In genomic region chrX:133868250-133868649, GRCh38 we compare ENCODE assay signal across 28 cellular contexts.
"Had no signal": no experiment of that assay in that cellular context is flagged by ENCODE, and none has a peak within 500 bp of the region (broad histone marks: within the 10 kb centered on the region; RNA-seq: fewer than 3 reads in every experiment).

No MANE protein-coding gene starts in this region.

- ATAC-seq: stimulated activated effector memory CD8-positive, alpha-beta T cell treated with anti-CD3 and anti-CD28 coated beads, Interleukin-12 subunit alpha, Interleukin-12 subunit beta, amount 100 ng/mL, for 72 hours; stimulated activated memory B cell treated with anti-CD40 and anti-IgM and Interleukin-4, amounts not matched to agents 10 μg/mL and 1 μg/mL and 100 μg/mL, for 72 hours; stimulated activated naive B cell treated with anti-CD40 and anti-IgM and Interleukin-4, amounts not matched to agents 10 μg/mL and 1 μg/mL and 100 μg/mL, for 72 hours; stimulated activated naive CD8-positive, alpha-beta T cell treated with anti-CD3 and anti-CD28 coated beads, Interleukin-15, amount 100 ng/mL, for 72 hours; stimulated activated naive CD8-positive, alpha-beta T cell treated with anti-CD3 and anti-CD28 coated beads, Interleukin-15, Interleukin-2, amounts not matched to agents 100 U/mL and 50 U/mL, for 24 hours; upper lobe of right lung had no signal

- H3K4me3 ChIP-seq: stomach, suprapubic skin, testis, thoracic aorta, thyroid gland, tibial artery, tibial nerve, transverse colon, upper lobe of left lung, upper lobe of right lung, uterus, vagina had no signal

- H3K27ac ChIP-seq: stomach, suprapubic skin, testis, thoracic aorta, thyroid gland, tibial artery, tibial nerve, transverse colon, upper lobe of left lung, upper lobe of right lung, uterus, vagina had no signal

- H3K9me3 Mint-ChIP-seq: stimulated activated effector memory CD8-positive, alpha-beta T cell treated with anti-CD3 and anti-CD28 coated beads, Interleukin-12 subunit alpha, Interleukin-12 subunit beta, amount 100 ng/mL, for 72 hours; stimulated activated memory B cell treated with anti-CD40 and anti-IgM and Interleukin-4, amounts not matched to agents 10 μg/mL and 1 μg/mL and 100 μg/mL, for 72 hours; stimulated activated naive B cell treated with anti-CD40 and anti-IgM and Interleukin-4, amounts not matched to agents 10 μg/mL and 1 μg/mL and 100 μg/mL, for 72 hours; stimulated activated naive CD8-positive, alpha-beta T cell treated with anti-CD3 and anti-CD28 coated beads, Interleukin-15, amount 100 ng/mL, for 72 hours; stimulated activated naive CD8-positive, alpha-beta T cell treated with anti-CD3 and anti-CD28 coated beads, Interleukin-15, Interleukin-2, amounts not matched to agents 100 ng/mL and 50 ng/mL, for 24 hours had no signal

- H3K4me3 Mint-ChIP-seq: stimulated activated effector memory CD8-positive, alpha-beta T cell treated with anti-CD3 and anti-CD28 coated beads, Interleukin-12 subunit alpha, Interleukin-12 subunit beta, amount 100 ng/mL, for 72 hours; stimulated activated memory B cell treated with anti-CD40 and anti-IgM and Interleukin-4, amounts not matched to agents 10 μg/mL and 1 μg/mL and 100 μg/mL, for 72 hours; stimulated activated naive B cell treated with anti-CD40 and anti-IgM and Interleukin-4, amounts not matched to agents 10 μg/mL and 1 μg/mL and 100 μg/mL, for 72 hours; stimulated activated naive CD8-positive, alpha-beta T cell treated with anti-CD3 and anti-CD28 coated beads, Interleukin-15, amount 100 ng/mL, for 72 hours; stimulated activated naive CD8-positive, alpha-beta T cell treated with anti-CD3 and anti-CD28 coated beads, Interleukin-15, Interleukin-2, amounts not matched to agents 100 ng/mL and 50 ng/mL, for 24 hours; type B pancreatic cell had no signal

- H3K4me1 Mint-ChIP-seq: stimulated activated effector memory CD8-positive, alpha-beta T cell treated with anti-CD3 and anti-CD28 coated beads, Interleukin-12 subunit alpha, Interleukin-12 subunit beta, amount 100 ng/mL, for 72 hours; stimulated activated memory B cell treated with anti-CD40 and anti-IgM and Interleukin-4, amounts not matched to agents 10 μg/mL and 1 μg/mL and 100 μg/mL, for 72 hours; stimulated activated naive B cell treated with anti-CD40 and anti-IgM and Interleukin-4, amounts not matched to agents 10 μg/mL and 1 μg/mL and 100 μg/mL, for 72 hours; stimulated activated naive CD8-positive, alpha-beta T cell treated with anti-CD3 and anti-CD28 coated beads, Interleukin-15, amount 100 ng/mL, for 72 hours had no signal

- H3K36me3 ChIP-seq: stomach, suprapubic skin, thoracic aorta, thyroid gland, tibial artery, tibial nerve, transverse colon, upper lobe of left lung, upper lobe of right lung, uterus, vagina had no signal

- H3K4me1 ChIP-seq: stomach, suprapubic skin, testis, thyroid gland, tibial artery, tibial nerve, transverse colon, upper lobe of left lung, upper lobe of right lung, uterus, vagina had no signal

- H3K9me3 ChIP-seq: suprapubic skin, testis, thoracic aorta, thyroid gland, tibial nerve, transverse colon, upper lobe of right lung, uterus, vagina had no signal

- H3K27ac Mint-ChIP-seq: stimulated activated effector memory CD8-positive, alpha-beta T cell treated with anti-CD3 and anti-CD28 coated beads, Interleukin-12 subunit alpha, Interleukin-12 subunit beta, amount 100 ng/mL, for 72 hours; stimulated activated memory B cell treated with anti-CD40 and anti-IgM and Interleukin-4, amounts not matched to agents 10 μg/mL and 1 μg/mL and 100 μg/mL, for 72 hours; stimulated activated naive B cell treated with anti-CD40 and anti-IgM and Interleukin-4, amounts not matched to agents 10 μg/mL and 1 μg/mL and 100 μg/mL, for 72 hours; stimulated activated naive CD8-positive, alpha-beta T cell treated with anti-CD3 and anti-CD28 coated beads, Interleukin-15, Interleukin-2, amounts not matched to agents 100 ng/mL and 50 ng/mL, for 24 hours; type B pancreatic cell had no signal

- DNase-seq: stimulated activated CD4-positive, alpha-beta T cell treated with anti-CD3 and anti-CD28 coated beads, Interleukin-2, amount 100 ng/mL, for 48 hours; stimulated activated CD4-positive, alpha-beta T cell treated with anti-CD3 and anti-CD28 coated beads, Interleukin-4, amount 100 ng/mL, for 1 hour; stimulated activated CD4-positive, alpha-beta T cell treated with anti-CD3 and anti-CD28 coated beads, Interleukin-4, amount 100 ng/mL, for 24 hours; stimulated activated CD4-positive, alpha-beta T cell treated with anti-CD3 and anti-CD28 coated beads, Interleukin-4, amount 100 ng/mL, for 4 hours; stimulated activated CD8-positive, alpha-beta memory T cell treated with anti-CD3 and anti-CD28 coated beads, Interleukin-4, amount 100 ng/mL, for 48 hours; stimulated activated naive B cell treated with anti-CD40 and anti-IgM and Interleukin-4, amounts not matched to agents 10 μg/mL and 1 μg/mL and 100 μg/mL, for 72 hours; stimulated activated naive CD4-positive, alpha-beta T cell; stimulated activated naive CD4-positive, alpha-beta T cell treated with Interleukin-2 at 50 U/mL for 16 hours; stimulated activated naive CD8-positive, alpha-beta T cell treated with anti-CD3 and anti-CD28 coated beads, Interleukin-15, amount 100 ng/mL, for 72 hours; stimulated activated naive CD8-positive, alpha-beta T cell treated with anti-CD3 and anti-CD28 coated beads, Interleukin-15, Interleukin-2, amounts not matched to agents 100 U/mL and 50 U/mL, for 24 hours; stomach; substantia nigra; testis; thyroid gland; tibial artery; transverse colon; trophoblast cell; upper lobe of left lung; upper lobe of right lung; uterus had no signal

- H3K27me3 ChIP-seq: stomach, suprapubic skin, testis, thyroid gland, tibial artery, transverse colon, upper lobe of left lung, upper lobe of right lung, uterus, vagina had no signal

- H3K36me3 Mint-ChIP-seq: stimulated activated effector memory CD8-positive, alpha-beta T cell treated with anti-CD3 and anti-CD28 coated beads, Interleukin-12 subunit alpha, Interleukin-12 subunit beta, amount 100 ng/mL, for 72 hours; stimulated activated memory B cell treated with anti-CD40 and anti-IgM and Interleukin-4, amounts not matched to agents 10 μg/mL and 1 μg/mL and 100 μg/mL, for 72 hours; stimulated activated naive B cell treated with anti-CD40 and anti-IgM and Interleukin-4, amounts not matched to agents 10 μg/mL and 1 μg/mL and 100 μg/mL, for 72 hours had no signal

- H3K27me3 Mint-ChIP-seq: stimulated activated naive CD8-positive, alpha-beta T cell treated with anti-CD3 and anti-CD28 coated beads, Interleukin-15, amount 100 ng/mL, for 72 hours; type B pancreatic cell had no signal
